37 cellular contexts compared by ENCODE assay signal in genomic region chr5:67974054-67974453, GRCh38.
DNase-seq lines count a peak whose midpoint lies in the region; ATAC-seq, FAIRE-seq and TF ChIP-seq lines count a peak whose summit lies in the region.
"Had no signal": no experiment of that assay in that cellular context is flagged by ENCODE, and none has a peak within 500 bp of the region (broad histone marks: within the 10 kb centered on the region; RNA-seq: fewer than 3 reads in every experiment).

No MANE protein-coding gene starts in this region.

- no TSS peak for BruUV-seq in HepG2 (replicated peaks; lab: Mats Ljungman, UMichigan)

- H2AFZ ChIP-seq in HepG2 (ENCODE audit: low read length): no peak overlapping the region

- in situ Hi-C loops in HepG2 (cut with HindIII; ENCODE audit: extremely low pct_ligation_motif_present, low pct_unique_long_range_greater_than_20kb): no loop called here

- TF ChIP-seq RAD21 in liver (IDR thresholded peaks at IDR 0.05): peak; percentile 30 to 42
- TF ChIP-seq RAD21 in HepG2 (CRISPR knock-in tag; IDR thresholded peaks at IDR 0.05): no peak

- no peaks in the 10 kb centered on the region for H4K20me1 ChIP-seq in HepG2 (ENCODE audit: insufficient read depth, low read length)
- H4K20me1 ChIP-seq: BLaER1; BLaER1 treated with 17β-estradiol and CSF1 and Interleukin-3, amounts not matched to agents 10 nM and 100 nM had no signal

- DNase-seq in HepG2 (ENCODE audit: low spot score) (no peak), left lobe of liver (ENCODE audit: low spot score) (no peak), right lobe of liver (no peak), small intestine (peak; percentile 52), endodermal cell (no peak), midbrain (lab: John Stamatoyannopoulos, UW) (no peak), mucosa of gallbladder (ENCODE audit: low spot score) (no peak)
- DNase-seq: 8988T; ACHN; AML-193; BE2C; C1 segment of cervical spinal cord; Caco-2; Calu3; CD4-positive, alpha-beta memory T cell; CD4-positive, alpha-beta T cell; CD4-positive, CD25-positive, alpha-beta regulatory T cell; CD8-positive, alpha-beta memory T cell; CD8-positive, alpha-beta T cell; COR-L47; DMS 273 treated with DMSO at 0.1 percent for 48 hours; DMS153; DMS53; DMS79; DMS79 treated with DMSO at 0.1 percent for 48 hours; DND-41; EL had no signal

- H3K4me3 ChIP-seq in liver (ENCODE audit: low read depth in 1 of 3, low read length in 3 of 3) (no peak overlapping the region), HepG2 (replicated peaks in 1 of 3; ENCODE audit: insufficient read depth in 1 of 3, low read depth in 2 of 3, low read length in 3 of 3) (no peak overlapping the region), right lobe of liver (no peak overlapping the region), small intestine (ENCODE audit: low read depth in 1 of 2, low read length in 2 of 2) (no peak overlapping the region), endodermal cell (ENCODE audit: low read length) (no peak overlapping the region)
- H3K4me3 ChIP-seq: A549; BLaER1; BLaER1 treated with 17β-estradiol and CSF1 and Interleukin-3, amounts not matched to agents 10 nM and 100 nM had no signal

- H3K27me3 ChIP-seq in liver (ENCODE audit: control insufficient read depth in 4 of 4, insufficient read depth in 4 of 4, low read length in 3 of 4): no peaks in the 10 kb centered on the region
- no peaks in the 10 kb centered on the region for H3K27me3 ChIP-seq in HepG2 (ENCODE audit: control insufficient read depth in 1 of 2, insufficient read depth in 2 of 2, low read length in 2 of 2)
- no peaks in the 10 kb centered on the region for H3K27me3 ChIP-seq in right lobe of liver
- H3K27me3 ChIP-seq in small intestine (ENCODE audit: control insufficient read depth in 2 of 2, insufficient read depth in 2 of 2, low read length in 2 of 2): no peaks in the 10 kb centered on the region
- H3K27me3 ChIP-seq in endodermal cell (ENCODE audit: control insufficient read depth, insufficient read depth, low read length, poor library complexity, severe bottlenecking): no peaks in the 10 kb centered on the region
- H3K27me3 ChIP-seq: BE2C; BLaER1; BLaER1 treated with 17β-estradiol and CSF1 and Interleukin-3, amounts not matched to agents 10 nM and 100 nM had no signal

- H3K27ac ChIP-seq in liver (ENCODE audit: low read depth in 1 of 2, low read length in 2 of 2) (no peak overlapping the region), HepG2 (ENCODE audit: extremely low read length, insufficient read depth, low read length) (no peak overlapping the region), right lobe of liver (peak overlapping the region in 2 of 3 donors; percentile 41 to 88), small intestine (ENCODE audit: low read depth in 1 of 2, low read length in 1 of 2) (no peak overlapping the region), endodermal cell (ENCODE audit: low read depth, low read length) (no peak overlapping the region)
- H3K27ac ChIP-seq: 22Rv1; A549; BLaER1; BLaER1 treated with 17β-estradiol and CSF1 and Interleukin-3, amounts not matched to agents 10 nM and 100 nM; C4-2B had no signal

- H3K9ac ChIP-seq in liver (ENCODE audit: low read depth in 1 of 2, low read length in 2 of 2): no peak overlapping the region
- H3K9ac ChIP-seq in HepG2 (ENCODE audit: insufficient read depth, low read depth, low read length): no peak overlapping the region
- no peak overlapping the region for H3K9ac ChIP-seq in endodermal cell (ENCODE audit: extremely low read depth, low read length, poor library complexity, severe bottlenecking)
- H3K9ac ChIP-seq: BLaER1; BLaER1 treated with 17β-estradiol and CSF1 and Interleukin-3, amounts not matched to agents 10 nM and 100 nM had no signal

- no peaks in the 10 kb centered on the region for H3K36me3 Mint-ChIP-seq in endodermal cell (ENCODE audit: low read depth)
- H3K36me3 Mint-ChIP-seq: CD14-positive monocyte; CD4-positive, alpha-beta memory T cell; CD4-positive, CD25-positive, alpha-beta regulatory T cell; CD8-positive, alpha-beta memory T cell; CD8-positive, alpha-beta T cell had no signal

- peaks cover 9% of the 10 kb centered on the region for H3K4me1 Mint-ChIP-seq in endodermal cell
- H3K4me1 Mint-ChIP-seq: CD4-positive, alpha-beta memory T cell; CD4-positive, CD25-positive, alpha-beta regulatory T cell; CD8-positive, alpha-beta memory T cell had no signal

- H3K4me2 ChIP-seq in HepG2 (ENCODE audit: low read depth, low read length): no peak overlapping the region
- H3K4me2 ChIP-seq: A549; BLaER1; BLaER1 treated with 17β-estradiol and CSF1 and Interleukin-3, amounts not matched to agents 10 nM and 100 nM had no signal

- no peaks in the 10 kb centered on the region for H3K36me3 ChIP-seq in liver (ENCODE audit: control insufficient read depth in 4 of 4, insufficient read depth in 3 of 4, low read depth in 1 of 4, low read length in 3 of 4)
- H3K36me3 ChIP-seq in HepG2 (replicated peaks in 1 of 2; ENCODE audit: control insufficient read depth in 1 of 2, insufficient read depth in 2 of 2, low read length in 2 of 2): no peaks in the 10 kb centered on the region
- no peaks in the 10 kb centered on the region for H3K36me3 ChIP-seq in right lobe of liver
- H3K36me3 ChIP-seq in small intestine (ENCODE audit: control insufficient read depth in 2 of 2, insufficient read depth in 2 of 2, low read length in 2 of 2): no peaks in the 10 kb centered on the region
- H3K36me3 ChIP-seq in endodermal cell (ENCODE audit: control insufficient read depth, insufficient read depth, low read length): no peaks in the 10 kb centered on the region
- H3K36me3 ChIP-seq: BE2C; BLaER1; BLaER1 treated with 17β-estradiol and CSF1 and Interleukin-3, amounts not matched to agents 10 nM and 100 nM had no signal

- H3K27me3 Mint-ChIP-seq in endodermal cell (ENCODE audit: insufficient read depth): no peaks in the 10 kb centered on the region
- H3K27me3 Mint-ChIP-seq: B cell; CD4-positive, alpha-beta memory T cell; CD4-positive, alpha-beta T cell; CD8-positive, alpha-beta memory T cell had no signal

- H3K9me3 ChIP-seq in liver (ENCODE audit: control insufficient read depth in 4 of 4, low read length in 3 of 4): no peaks in the 10 kb centered on the region
- H3K9me3 ChIP-seq in HepG2 (ENCODE audit: low read length): no peaks in the 10 kb centered on the region
- H3K9me3 ChIP-seq in right lobe of liver: no peaks in the 10 kb centered on the region
- H3K9me3 ChIP-seq in small intestine (ENCODE audit: control insufficient read depth, low read depth): no peaks in the 10 kb centered on the region
- no peaks in the 10 kb centered on the region for H3K9me3 ChIP-seq in endodermal cell (ENCODE audit: control insufficient read depth, low read length)
- H3K9me3 ChIP-seq: A549; BE2C; BLaER1; BLaER1 treated with 17β-estradiol and CSF1 and Interleukin-3, amounts not matched to agents 10 nM and 100 nM; Caco-2 had no signal

- H3K27ac Mint-ChIP-seq in endodermal cell: no peak overlapping the region
- H3K27ac Mint-ChIP-seq: B cell; CD14-positive monocyte; CD4-positive, alpha-beta memory T cell; CD4-positive, alpha-beta T cell; CD4-positive, CD25-positive, alpha-beta regulatory T cell; CD8-positive, alpha-beta memory T cell; CD8-positive, alpha-beta T cell had no signal

- H3K9me3 Mint-ChIP-seq in endodermal cell: no peaks in the 10 kb centered on the region
- H3K9me3 Mint-ChIP-seq: CD4-positive, alpha-beta memory T cell; CD4-positive, alpha-beta T cell; CD4-positive, CD25-positive, alpha-beta regulatory T cell; CD8-positive, alpha-beta memory T cell; CD8-positive, alpha-beta T cell had no signal

- POLR2A ChIA-PET in HepG2 (lab: Yijun Ruan, JAX): no interaction called here

- intact Hi-C loops in HepG2 (cut with micrococcal nuclease; ENCODE audit: unreplicated experiment): no loop called here
- intact Hi-C loops in right lobe of liver (cut with DNase I): no loop called here

- FAIRE-seq in HepG2 (lab: Jason Lieb, UNC) (no peak), small intestine (lab: Jason Lieb, UNC) (no peak)
- FAIRE-seq: A204.1, A549, D721Med had no signal

- ATAC-seq in HepG2 (no peak), left lobe of liver (peak; percentile 74), right lobe of liver (peak; percentile 61 to 76 (median 66))
- ATAC-seq: A549; CD8-positive, alpha-beta T cell had no signal

- no peak overlapping the region for H3K4me3 Mint-ChIP-seq in endodermal cell
- H3K4me3 Mint-ChIP-seq: B cell; CD14-positive monocyte; CD4-positive, alpha-beta memory T cell; CD4-positive, alpha-beta T cell; CD4-positive, CD25-positive, alpha-beta regulatory T cell; CD8-positive, alpha-beta memory T cell; CD8-positive, alpha-beta T cell had no signal

- TF ChIP-seq POLR2A in HepG2 (IDR thresholded peaks at IDR 0.05; ENCODE audit: insufficient read depth in 1 of 2, low read depth in 2 of 2, low read length in 2 of 2) (no peak), right lobe of liver (IDR thresholded peaks at IDR 0.05) (no peak)

- CTCF ChIA-PET in HepG2 (lab: Yijun Ruan, JAX; ENCODE audit: low intra/inter-chr PET ratio, low total read pairs): no interaction called here

- TF ChIP-seq EP300 in HepG2 (IDR thresholded peaks at IDR 0.05; ENCODE audit: low read depth in 2 of 2, low read length in 2 of 2) (no peak), HepG2 (CRISPR knock-in tag; IDR thresholded peaks at IDR 0.05; ENCODE audit: borderline replicate concordance) (no peak)

- no peaks in the 10 kb centered on the region for H3K79me2 ChIP-seq in HepG2 (ENCODE audit: insufficient read depth, low read length)

- H3K4me1 ChIP-seq in liver (ENCODE audit: control insufficient read depth in 4 of 4, insufficient read depth in 4 of 4, low read length in 3 of 4) (peaks cover 4 to 42% (median 30%) of the 10 kb centered on the region in 4 donors), HepG2 (ENCODE audit: insufficient read depth, low read length) (peaks cover 17% of the 10 kb centered on the region), right lobe of liver (peaks cover 0 to 48% (median 15%) of the 10 kb centered on the region in 4 donors), small intestine (ENCODE audit: control insufficient read depth in 2 of 2, insufficient read depth in 1 of 2, low read depth in 1 of 2, low read length in 1 of 2) (peaks cover 0 to 5% of the 10 kb centered on the region in 2 donors), endodermal cell (ENCODE audit: control insufficient read depth, insufficient read depth, low read length) (no peaks in the 10 kb centered on the region)
- H3K4me1 ChIP-seq: A549, BE2C had no signal

- TF ChIP-seq CTCF in liver (IDR thresholded peaks at IDR 0.05; ENCODE audit: low read depth, low read length, missing input control): no peak
- TF ChIP-seq CTCF in HepG2 (CRISPR knock-in tag; IDR thresholded peaks at IDR 0.05): no peak
- no peak for TF ChIP-seq CTCF in right lobe of liver (IDR thresholded peaks at IDR 0.05)
- no peak for TF ChIP-seq CTCF in endodermal cell (conservative IDR thresholded peaks at IDR 0.05)

TF ChIP-seq in liver, 16 proteins besides CTCF, POLR2A, EP300 and RAD21 (continues in another document):
- TF ChIP-seq ATF3 (IDR thresholded peaks at IDR 0.05): no peak

TF ChIP-seq in HepG2, 621 proteins besides CTCF, POLR2A, EP300 and RAD21 (continues in another document):
- TF ChIP-seq DPF2 (CRISPR knock-in tag; IDR thresholded peaks at IDR 0.05; ENCODE audit: borderline replicate concordance, low read depth) (no peak), ZNF761 (CRISPR knock-in tag; conservative IDR thresholded peaks at IDR 0.05) (no peak), ZNF296 (CRISPR knock-in tag; conservative IDR thresholded peaks at IDR 0.05) (no peak)

Comparison
In these comparisons a context has a peak if more than half of its experiments do, and no peak if none do; other contexts are left out.
1. H3K27ac ChIP-seq: peak in right lobe of liver (2 of 3); none in liver (0 of 2), HepG2 (single experiment), small intestine (0 of 2) and endodermal cell (single experiment).